Comparison of ENCODE assay signal across 8 cellular contexts in genomic region chr14:105086833-105087307, GRCh38. TPM values are rescaled to one million over a fixed set of nuclear protein-coding genes. Genes with fewer than 3 reads are reported as not detected.
DNase-seq lines count a peak whose midpoint lies in the region; ATAC-seq and TF ChIP-seq lines count a peak whose summit lies in the region.

No MANE protein-coding gene starts in this region.

- TF ChIP-seq CTCF in 22Rv1 (IDR thresholded peaks at IDR 0.05) (peak; percentile 91), GM13976 (IDR thresholded peaks at IDR 0.05; ENCODE audit: borderline replicate concordance, control extremely low read depth, extremely low read depth, insufficient read depth, missing control alignments) (peak; percentile 99), lung (IDR thresholded peaks at IDR 0.05; ENCODE audit: control extremely low read depth, extremely low read depth) (peak; percentile 85)

- intact Hi-C loops in activated CD4-positive, alpha-beta T cell treated with anti-CD3 and anti-CD28 coated beads, Interleukin-2, amount 10 ng/mL, durations not matched to agents 24 days and 14 days (cut with micrococcal nuclease), result loop anchor here (2.0 kb wide), 1 partner anchor 16 kb away; no protein-coding TSS in a partner anchor
- intact Hi-C loops in dendritic cell treated with granulocyte-macrophage colony-stimulating factor and Interleukin-4, amounts not matched to agents 40 ng/mL and 50 ng/mL, for 4 days (cut with micrococcal nuclease), result loop anchor here (2.0 to 5.0 kb wide), 3 partner anchors 26 to 110 kb away; partner anchors contain the start of gene AHNAK2

- in situ Hi-C loops in GM13976 (cut with MboI; ENCODE audit: low sequenced_read_pairs, unreplicated experiment), result no loop called here

- H3K9me3 ChIP-seq in lung (ENCODE audit: control insufficient read depth in 2 of 2, insufficient read depth in 1 of 2, low read length in 1 of 2), result no peaks in the 10 kb centered on the region

- ATAC-seq in HG02938 (IDR thresholded peaks at IDR 0.05; ENCODE audit: unreplicated experiment), result peak; percentile 63
- peak; percentile 49 for ATAC-seq in lung (ENCODE audit: insufficient read depth, low FRiP score)

- WGBS in lung, 2 donors, result 1% methylated on average over 35 to 45 of the region's 45 CpGs

- no peak overlapping the region for H3K27ac ChIP-seq in 22Rv1
- H3K27ac ChIP-seq in lung (ENCODE audit: low read depth in 1 of 2, low read length in 1 of 2), result peak overlapping the region in 1 of 2 donors; percentile 15

- H3K4me3 Mint-ChIP-seq in activated CD4-positive, alpha-beta T cell treated with anti-CD3 and anti-CD28 coated beads, Interleukin-2, amount 10 ng/mL, durations not matched to agents 24 days and 14 days, result peak overlapping the region; percentile 81
- peak overlapping the region; percentile 74 for H3K4me3 Mint-ChIP-seq in dendritic cell treated with granulocyte-macrophage colony-stimulating factor and Interleukin-4, amounts not matched to agents 40 ng/mL and 50 ng/mL, for 4 days

- peaks cover 11% of the 10 kb centered on the region for H3K4me1 Mint-ChIP-seq in activated CD4-positive, alpha-beta T cell treated with anti-CD3 and anti-CD28 coated beads, Interleukin-2, amount 10 ng/mL, durations not matched to agents 24 days and 14 days
- peaks cover 30% of the 10 kb centered on the region for H3K4me1 Mint-ChIP-seq in dendritic cell treated with granulocyte-macrophage colony-stimulating factor and Interleukin-4, amounts not matched to agents 40 ng/mL and 50 ng/mL, for 4 days (ENCODE audit: low read depth)

- DNase-seq in GM13976 (ENCODE audit: low spot score) (peak; percentile 88), NCI-H345 (lab: John Stamatoyannopoulos, UW) (peak; percentile 85), lung (ENCODE audit: low spot score) (peak; percentile 75)
- DNase-seq in activated CD4-positive, alpha-beta T cell treated with anti-CD3 and anti-CD28 coated beads, Interleukin-2, amount 10 ng/mL, durations not matched to agents 24 days and 14 days, result peak; percentile 94
- DNase-seq in stimulated activated CD8-positive, alpha-beta memory T cell treated with anti-CD3 and anti-CD28 coated beads, Interleukin-15, amount 100 ng/mL, for 1 hour (ENCODE audit: low read depth), result peak; percentile 68

- peaks cover 0 to 19% of the 10 kb centered on the region in 2 donors for H3K4me1 ChIP-seq in lung (ENCODE audit: control insufficient read depth in 2 of 2, insufficient read depth in 2 of 2, low read length in 2 of 2)

- H3K27me3 Mint-ChIP-seq in activated CD4-positive, alpha-beta T cell treated with anti-CD3 and anti-CD28 coated beads, Interleukin-2, amount 10 ng/mL, durations not matched to agents 24 days and 14 days, result peaks cover 19% of the 10 kb centered on the region
- H3K27me3 Mint-ChIP-seq in dendritic cell treated with granulocyte-macrophage colony-stimulating factor and Interleukin-4, amounts not matched to agents 40 ng/mL and 50 ng/mL, for 4 days, result peaks cover 60% of the 10 kb centered on the region

- H3K27me3 ChIP-seq in lung (ENCODE audit: control insufficient read depth, insufficient read depth), result no peaks in the 10 kb centered on the region

- H3K9me3 Mint-ChIP-seq in activated CD4-positive, alpha-beta T cell treated with anti-CD3 and anti-CD28 coated beads, Interleukin-2, amount 10 ng/mL, durations not matched to agents 24 days and 14 days, result no peaks in the 10 kb centered on the region
- no peaks in the 10 kb centered on the region for H3K9me3 Mint-ChIP-seq in dendritic cell treated with granulocyte-macrophage colony-stimulating factor and Interleukin-4, amounts not matched to agents 40 ng/mL and 50 ng/mL, for 4 days

- no peak overlapping the region for H3K4me3 ChIP-seq in lung

- H3K36me3 Mint-ChIP-seq in activated CD4-positive, alpha-beta T cell treated with anti-CD3 and anti-CD28 coated beads, Interleukin-2, amount 10 ng/mL, durations not matched to agents 24 days and 14 days (ENCODE audit: low read depth), result no peaks in the 10 kb centered on the region
- H3K36me3 Mint-ChIP-seq in dendritic cell treated with granulocyte-macrophage colony-stimulating factor and Interleukin-4, amounts not matched to agents 40 ng/mL and 50 ng/mL, for 4 days (ENCODE audit: low read depth), result no peaks in the 10 kb centered on the region

- H3K27ac Mint-ChIP-seq in activated CD4-positive, alpha-beta T cell treated with anti-CD3 and anti-CD28 coated beads, Interleukin-2, amount 10 ng/mL, durations not matched to agents 24 days and 14 days, result no peak overlapping the region
- H3K27ac Mint-ChIP-seq in dendritic cell treated with granulocyte-macrophage colony-stimulating factor and Interleukin-4, amounts not matched to agents 40 ng/mL and 50 ng/mL, for 4 days, result peak overlapping the region; percentile 58

- H3K36me3 ChIP-seq in lung (ENCODE audit: control insufficient read depth in 2 of 2, insufficient read depth in 2 of 2, low read length in 2 of 2), result no peaks in the 10 kb centered on the region

RNA-seq across cellular contexts. Expression of gene GPR132, which starts 21.6 kb away (rescaled TPM):
- 25.8 and 31.5 TPM in 2 replicates for total RNA-seq in activated CD4-positive, alpha-beta T cell treated with anti-CD3 and anti-CD28 coated beads, Interleukin-2, amount 10 ng/mL, durations not matched to agents 24 days and 14 days
- total RNA-seq in lung, result 1 to 10 TPM; 4.4 to 6.9 TPM
- polyA plus RNA-seq in lung, result 10 to 100 TPM in 1 of 2 donors, 1 to 10 TPM in 1; 2.3 to 19.5 TPM
